Comparison of ENCODE assay signal across 9 cellular contexts in the genomic region with DNA sequence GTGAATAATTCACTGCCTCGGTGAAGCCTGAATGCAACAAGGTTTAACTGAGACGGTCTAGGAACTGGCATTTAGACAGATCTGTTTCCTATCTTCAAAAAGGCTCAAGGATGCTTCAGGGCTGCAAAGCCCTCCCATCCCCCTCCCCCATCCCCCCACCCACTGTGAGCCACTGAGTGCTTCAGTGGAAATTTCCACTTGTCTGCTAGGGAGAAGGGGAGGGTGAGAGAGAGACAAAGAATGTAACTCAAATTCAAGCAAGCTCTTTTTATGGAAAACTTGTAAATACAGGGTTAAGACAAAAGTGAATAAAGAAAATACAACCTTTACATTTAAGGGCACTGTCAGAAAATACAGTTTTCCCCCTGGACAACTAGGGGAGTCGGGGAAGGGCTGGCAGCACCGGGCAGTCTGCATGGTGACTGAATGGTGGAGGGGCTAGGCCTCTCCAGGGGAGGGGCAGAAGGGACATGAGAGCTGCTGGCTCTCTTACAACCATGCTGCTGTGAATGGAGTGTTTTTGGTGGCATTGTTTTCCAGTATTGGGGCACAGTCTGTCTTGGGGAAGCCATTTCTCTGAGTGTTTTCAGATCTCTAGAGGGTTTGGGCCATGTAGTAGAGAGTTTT. TPM values are rescaled to one million over a fixed set of nuclear protein-coding genes. Genes with fewer than 3 reads are reported as not detected.
DNase-seq lines count a peak whose midpoint lies in the region; ATAC-seq and TF ChIP-seq lines count a peak whose summit lies in the region.
"Had no signal": no experiment of that assay in that cellular context is flagged by ENCODE, and none has a peak within 500 bp of the region (broad histone marks: within the 10 kb centered on the region; RNA-seq: fewer than 3 reads in every experiment).

No MANE protein-coding gene starts in this region.

- no peak for TF ChIP-seq POLR2A in thyroid gland (IDR thresholded peaks at IDR 0.05)

- WGBS in liver = 80% methylated on average over 4 of the region's 4 CpGs
- WGBS in thyroid gland, 2 donors = 16 to 27% methylated on average over 4 of the region's 4 CpGs

- peaks cover 75% of the 10 kb centered on the region for H3K36me3 Mint-ChIP-seq in activated CD4-positive, alpha-beta T cell treated with anti-CD3 and anti-CD28 coated beads, Interleukin-2, amount 10 ng/mL, durations not matched to agents 24 days and 14 days (ENCODE audit: low read depth)

- peaks cover 9% of the 10 kb centered on the region for H3K9me3 Mint-ChIP-seq in activated CD4-positive, alpha-beta T cell treated with anti-CD3 and anti-CD28 coated beads, Interleukin-2, amount 10 ng/mL, durations not matched to agents 24 days and 14 days

- TF ChIP-seq CTCF in liver (IDR thresholded peaks at IDR 0.05; ENCODE audit: low read depth, low read length, missing input control) = no peak
- no peak for TF ChIP-seq CTCF in thyroid gland (IDR thresholded peaks at IDR 0.05)

- peak overlapping the region; percentile 11 to 23 for H3K27ac ChIP-seq in liver (ENCODE audit: low read depth in 1 of 2, low read length in 2 of 2)
- H3K27ac ChIP-seq in thyroid gland = peak overlapping the region; percentile 77 to 93 (median 86)

- H3K27ac Mint-ChIP-seq in activated CD4-positive, alpha-beta T cell treated with anti-CD3 and anti-CD28 coated beads, Interleukin-2, amount 10 ng/mL, durations not matched to agents 24 days and 14 days = peak overlapping the region; percentile 95
- H3K27ac Mint-ChIP-seq: B cell had no signal

- H3K36me3 ChIP-seq in liver (ENCODE audit: control insufficient read depth in 4 of 4, insufficient read depth in 3 of 4, low read depth in 1 of 4, low read length in 3 of 4) (peaks cover 0 to 11% (median 4%) of the 10 kb centered on the region in 4 donors), thyroid gland (peaks cover 2 to 6% of the 10 kb centered on the region in 2 donors)

- H3K9me3 ChIP-seq in liver (ENCODE audit: control insufficient read depth in 4 of 4, low read length in 3 of 4) = no peaks in the 10 kb centered on the region
- H3K9me3 ChIP-seq in thyroid gland = no peaks in the 10 kb centered on the region

- intact Hi-C loops in activated CD4-positive, alpha-beta T cell treated with anti-CD3 and anti-CD28 coated beads, Interleukin-2, amount 10 ng/mL, durations not matched to agents 24 days and 14 days (cut with micrococcal nuclease) = loop anchor here (1.0 to 5.0 kb wide), 10 partner anchors 24 to 217 kb away; no protein-coding TSS in a partner anchor
- intact Hi-C loops in thyroid gland (cut with DNase I) = no loop called here

- no peaks in the 10 kb centered on the region for H3K27me3 Mint-ChIP-seq in activated CD4-positive, alpha-beta T cell treated with anti-CD3 and anti-CD28 coated beads, Interleukin-2, amount 10 ng/mL, durations not matched to agents 24 days and 14 days
- H3K27me3 Mint-ChIP-seq: B cell had no signal

- H3K4me3 ChIP-seq in liver (ENCODE audit: low read depth in 1 of 3, low read length in 3 of 3) = no peak overlapping the region
- no peak overlapping the region for H3K4me3 ChIP-seq in thyroid gland (replicated peaks in 1 of 3)

- ATAC-seq in GM19463 (IDR thresholded peaks at IDR 0.05; ENCODE audit: unreplicated experiment) = no peak

- DNase-seq in activated CD4-positive, alpha-beta T cell treated with anti-CD3 and anti-CD28 coated beads, Interleukin-2, amount 10 ng/mL, durations not matched to agents 24 days and 14 days = no peak
- DNase-seq in activated CD4-positive, alpha-beta T cell treated with anti-CD3 and anti-CD28 coated beads for 48 hours = no peak
- peak; percentile 35 for DNase-seq in astrocyte of the hippocampus (ENCODE audit: low read depth, low spot score)
- peak; percentile 36 to 57 for DNase-seq in thyroid gland
- no peak for DNase-seq in activated CD4-positive, CD25-positive, alpha-beta regulatory T cell treated with anti-CD3 and anti-CD28 coated beads, Interleukin-2, amount 50 U/mL, for 72 hours
- no peak for DNase-seq in SHP77 (lab: John Stamatoyannopoulos, UW)

- no peaks in the 10 kb centered on the region for H3K27me3 ChIP-seq in liver (ENCODE audit: control insufficient read depth in 4 of 4, insufficient read depth in 4 of 4, low read length in 3 of 4)
- H3K27me3 ChIP-seq in thyroid gland = no peaks in the 10 kb centered on the region

- no peak overlapping the region for H3K9ac ChIP-seq in liver (ENCODE audit: low read depth in 1 of 2, low read length in 2 of 2)

- H3K4me1 ChIP-seq in liver (ENCODE audit: control insufficient read depth in 4 of 4, insufficient read depth in 4 of 4, low read length in 3 of 4) = peaks cover 0 to 14% (median 2%) of the 10 kb centered on the region in 4 donors
- peaks cover 80 to 91% of the 10 kb centered on the region in 2 donors for H3K4me1 ChIP-seq in thyroid gland

- TF ChIP-seq RAD21 in liver (IDR thresholded peaks at IDR 0.05) = no peak

- peaks cover 77% of the 10 kb centered on the region for H3K4me1 Mint-ChIP-seq in activated CD4-positive, alpha-beta T cell treated with anti-CD3 and anti-CD28 coated beads, Interleukin-2, amount 10 ng/mL, durations not matched to agents 24 days and 14 days

- peak overlapping the region; percentile 77 for H3K4me3 Mint-ChIP-seq in activated CD4-positive, alpha-beta T cell treated with anti-CD3 and anti-CD28 coated beads, Interleukin-2, amount 10 ng/mL, durations not matched to agents 24 days and 14 days
- H3K4me3 Mint-ChIP-seq: B cell had no signal

TF ChIP-seq in liver, 16 proteins besides CTCF, POLR2A, EP300 and RAD21:
- TF ChIP-seq TAF1 (conservative IDR thresholded peaks at IDR 0.05) (no peak), FOXA1 (IDR thresholded peaks at IDR 0.05) (no peak), FOXA2 (IDR thresholded peaks at IDR 0.05) (no peak), JUND (IDR thresholded peaks at IDR 0.05) (no peak)
- TF ChIP-seq, protein P1, sequence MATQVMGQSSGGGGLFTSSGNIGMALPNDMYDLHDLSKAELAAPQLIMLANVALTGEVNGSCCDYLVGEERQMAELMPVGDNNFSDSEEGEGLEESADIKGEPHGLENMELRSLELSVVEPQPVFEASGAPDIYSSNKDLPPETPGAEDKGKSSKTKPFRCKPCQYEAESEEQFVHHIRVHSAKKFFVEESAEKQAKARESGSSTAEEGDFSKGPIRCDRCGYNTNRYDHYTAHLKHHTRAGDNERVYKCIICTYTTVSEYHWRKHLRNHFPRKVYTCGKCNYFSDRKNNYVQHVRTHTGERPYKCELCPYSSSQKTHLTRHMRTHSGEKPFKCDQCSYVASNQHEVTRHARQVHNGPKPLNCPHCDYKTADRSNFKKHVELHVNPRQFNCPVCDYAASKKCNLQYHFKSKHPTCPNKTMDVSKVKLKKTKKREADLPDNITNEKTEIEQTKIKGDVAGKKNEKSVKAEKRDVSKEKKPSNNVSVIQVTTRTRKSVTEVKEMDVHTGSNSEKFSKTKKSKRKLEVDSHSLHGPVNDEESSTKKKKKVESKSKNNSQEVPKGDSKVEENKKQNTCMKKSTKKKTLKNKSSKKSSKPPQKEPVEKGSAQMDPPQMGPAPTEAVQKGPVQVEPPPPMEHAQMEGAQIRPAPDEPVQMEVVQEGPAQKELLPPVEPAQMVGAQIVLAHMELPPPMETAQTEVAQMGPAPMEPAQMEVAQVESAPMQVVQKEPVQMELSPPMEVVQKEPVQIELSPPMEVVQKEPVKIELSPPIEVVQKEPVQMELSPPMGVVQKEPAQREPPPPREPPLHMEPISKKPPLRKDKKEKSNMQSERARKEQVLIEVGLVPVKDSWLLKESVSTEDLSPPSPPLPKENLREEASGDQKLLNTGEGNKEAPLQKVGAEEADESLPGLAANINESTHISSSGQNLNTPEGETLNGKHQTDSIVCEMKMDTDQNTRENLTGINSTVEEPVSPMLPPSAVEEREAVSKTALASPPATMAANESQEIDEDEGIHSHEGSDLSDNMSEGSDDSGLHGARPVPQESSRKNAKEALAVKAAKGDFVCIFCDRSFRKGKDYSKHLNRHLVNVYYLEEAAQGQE (IDR thresholded peaks at IDR 0.05) = no peak

RNA-seq across cellular contexts. Expression of gene MRPS6, which starts 56.7 kb away (rescaled TPM):
- 151 and 154 TPM in 2 replicates for total RNA-seq in activated CD4-positive, alpha-beta T cell treated with anti-CD3 and anti-CD28 coated beads, Interleukin-2, amount 10 ng/mL, durations not matched to agents 24 days and 14 days
- total RNA-seq in liver (10 to 100 TPM; 12.1 to 12.2 TPM), thyroid gland (100 to 1,000 TPM in 1 of 4 donors, 10 to 100 TPM in 3; 64.9 to 104 (median 75.9) TPM)
- polyA plus RNA-seq in liver = 10 to 100 TPM; 21.8 to 83.0 TPM

RNA-seq across cellular contexts. Expression of gene SLC5A3, which starts 56.7 kb away (rescaled TPM):
- total RNA-seq in activated CD4-positive, alpha-beta T cell treated with anti-CD3 and anti-CD28 coated beads, Interleukin-2, amount 10 ng/mL, durations not matched to agents 24 days and 14 days = 52.8 and 55.4 TPM in 2 replicates
- total RNA-seq in liver (10 to 100 TPM; 13.3 to 16.6 TPM), thyroid gland (100 to 1,000 TPM; 125 to 171 (median 161) TPM)
- 1 to 10 TPM; 1.5 to 2.9 TPM for polyA plus RNA-seq in liver

Comparison
In these comparisons a context has a peak if more than half of its experiments do, and no peak if none do; other contexts are left out.
1. DNase-seq: peak in astrocyte of the hippocampus (single experiment) and thyroid gland (2 of 2); none in activated CD4-positive, alpha-beta T cell treated with anti-CD3 and anti-CD28 coated beads, Interleukin-2, amount 10 ng/mL, durations not matched to agents 24 days and 14 days (single experiment), activated CD4-positive, alpha-beta T cell treated with anti-CD3 and anti-CD28 coated beads for 48 hours (single experiment), activated CD4-positive, CD25-positive, alpha-beta regulatory T cell treated with anti-CD3 and anti-CD28 coated beads, Interleukin-2, amount 50 U/mL, for 72 hours (single experiment) and SHP77 (0 of 2).
2. RNA of gene MRPS6, which starts 56.7 kb away (total RNA-seq): 151 to 154 TPM in activated CD4-positive, alpha-beta T cell treated with anti-CD3 and anti-CD28 coated beads, Interleukin-2, amount 10 ng/mL, durations not matched to agents 24 days and 14 days and 64.9 to 104 TPM in thyroid gland; 12.1 to 12.2 TPM in liver; every median in the first group is over 4 times any median in the second.